In the genomic region with DNA sequence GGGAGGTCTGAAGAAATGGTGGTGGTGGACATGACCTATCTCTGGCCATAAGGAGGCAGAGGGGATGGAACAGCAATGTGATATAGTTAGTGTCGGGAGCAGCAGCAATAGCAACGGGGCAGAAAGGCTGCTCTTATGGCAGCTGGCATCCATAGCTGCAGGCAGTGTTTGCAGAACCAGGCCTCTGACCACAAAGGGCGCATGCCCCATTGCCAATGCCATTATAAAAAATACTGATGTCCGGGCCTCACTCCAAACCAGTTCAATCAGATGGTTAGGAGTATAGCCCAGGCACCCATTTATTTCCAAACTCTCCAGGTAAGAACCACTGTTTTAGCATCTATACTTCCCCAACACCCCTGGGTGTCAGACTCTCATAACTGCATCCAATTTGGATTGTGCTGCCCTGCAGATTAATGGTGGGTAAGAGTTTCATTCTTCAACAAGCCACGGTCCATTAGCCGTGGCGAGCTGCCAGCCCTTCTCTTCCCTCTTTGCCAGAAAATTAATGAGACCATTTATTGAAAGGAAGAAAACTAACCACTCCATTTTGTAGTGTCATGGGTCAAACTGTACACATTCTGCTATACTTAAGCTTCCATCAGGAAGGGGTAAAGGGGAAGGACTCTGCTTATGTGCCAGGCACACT, we compare ENCODE assay signal across 14 cellular contexts.
A peak's percentile ranks its signal among the peaks of the same experiment; 100 is the strongest.
DNase-seq lines count a peak whose midpoint lies in the region; ATAC-seq lines count a peak whose summit lies in the region.
"Had no signal": no experiment of that assay in that cellular context is flagged by ENCODE, and none has a peak within 500 bp of the region (broad histone marks: within the 10 kb centered on the region; RNA-seq: fewer than 3 reads in every experiment).

No MANE protein-coding gene starts in this region.

- peak; percentile 97 for DNase-seq in DMS79 (lab: John Stamatoyannopoulos, UW)
- DNase-seq in NCI-H1417 treated with DMSO at 0.1 percent for 48 hours (lab: John Stamatoyannopoulos, UW) = peak; percentile 55
- DNase-seq in NCI-H524 treated with DMSO at 0.1 percent for 48 hours (lab: John Stamatoyannopoulos, UW) = peak; percentile 71
- peak; percentile 91 for DNase-seq in foreskin melanocyte
- DNase-seq in RKO (ENCODE audit: low spot score) = no peak
- no peak for DNase-seq in NOMO-1 (lab: John Stamatoyannopoulos, UW; ENCODE audit: unreplicated experiment in 2 of 2)
- DNase-seq: activated CD4-positive, alpha-beta T cell treated with anti-CD3 and anti-CD28 coated beads, Interleukin-2, amount 10 ng/mL, durations not matched to agents 7 days and 5 days; activated naive CD4-positive, alpha-beta T cell treated with Interleukin-2 at 50 U/mL for 16 hours; foreskin keratinocyte; left ventricle myocardium superior; stimulated activated CD4-positive, alpha-beta T cell treated with anti-CD3 and anti-CD28 coated beads, Interleukin-4, amount 100 ng/mL, for 1 hour; testis had no signal

- no peak for ATAC-seq in GM19035 (IDR thresholded peaks at IDR 0.05; ENCODE audit: unreplicated experiment)
- ATAC-seq in HG03135 (IDR thresholded peaks at IDR 0.05; ENCODE audit: unreplicated experiment) = no peak
- ATAC-seq: foreskin keratinocyte, left ventricle myocardium superior had no signal

Comparison
In these comparisons a context has a peak if more than half of its experiments do, and no peak if none do; other contexts are left out.
1. DNase-seq: peak in DMS79 (single experiment), NCI-H1417 treated with DMSO at 0.1 percent for 48 hours (single experiment), NCI-H524 treated with DMSO at 0.1 percent for 48 hours (single experiment) and foreskin melanocyte (single experiment); none in RKO (single experiment) and NOMO-1 (0 of 2).